20 cellular contexts compared by ENCODE assay signal in the genomic region with DNA sequence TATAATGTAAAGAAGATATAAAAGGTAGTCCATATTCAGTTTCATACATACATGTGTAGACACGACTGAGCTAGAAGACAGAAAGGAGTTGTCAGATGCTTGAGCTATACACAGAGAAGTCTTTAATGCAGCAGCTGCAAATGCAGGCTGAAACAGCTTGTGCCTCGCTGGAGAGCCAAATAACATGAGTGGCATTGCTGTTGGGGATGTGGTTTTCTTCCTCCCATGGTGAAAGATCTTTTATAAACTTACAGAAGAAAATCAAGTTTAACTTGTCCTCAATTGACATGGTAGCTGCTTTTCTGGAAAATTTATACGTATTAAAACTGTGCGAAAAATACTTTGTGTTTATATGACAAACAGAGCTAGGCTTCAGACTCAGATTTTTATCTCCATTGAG.
"Had no signal": no experiment of that assay in that cellular context is flagged by ENCODE, and none has a peak within 500 bp of the region (broad histone marks: within the 10 kb centered on the region; RNA-seq: fewer than 3 reads in every experiment).

No MANE protein-coding gene starts in this region.

- H3K9me3 Mint-ChIP-seq: WTC11 had no signal

- H3K4me1 Mint-ChIP-seq: naive B cell, WTC11 had no signal

- H3K27ac Mint-ChIP-seq: activated CD8-positive, alpha-beta memory T cell treated with anti-CD3 and anti-CD28 coated beads, Interleukin-2, amount 10 ng/mL, durations not matched to agents 7 days and 5 days; activated naive CD8-positive, alpha-beta T cell treated with anti-CD3 and anti-CD28 coated beads for 36 hours; naive B cell; WTC11 had no signal

- H3K4me3 ChIP-seq: lung, sigmoid colon, spleen, testis, uterus had no signal

- H3K4me3 Mint-ChIP-seq: activated CD8-positive, alpha-beta memory T cell treated with anti-CD3 and anti-CD28 coated beads, Interleukin-2, amount 10 ng/mL, durations not matched to agents 7 days and 5 days; activated naive CD8-positive, alpha-beta T cell treated with anti-CD3 and anti-CD28 coated beads for 36 hours; naive B cell; WTC11 had no signal

- H3K36me3 Mint-ChIP-seq: WTC11 had no signal

- DNase-seq: activated CD8-positive, alpha-beta memory T cell treated with anti-CD3 and anti-CD28 coated beads, Interleukin-2, amount 10 ng/mL, durations not matched to agents 7 days and 5 days; activated gamma-delta T cell; activated naive CD8-positive, alpha-beta T cell treated with anti-CD3 and anti-CD28 coated beads for 36 hours; activated T-cell treated with anti-CD3 and anti-CD28 coated beads for 4 hours; central memory CD4-positive, alpha-beta T cell; dermis blood vessel endothelial cell; effector CD8-positive, alpha-beta T cell; foreskin melanocyte; naive B cell; nucleus accumbens; retina; sigmoid colon; spleen; stimulated activated CD4-positive, alpha-beta T cell treated with anti-CD3 and anti-CD28 coated beads, Interleukin-4, amount 100 ng/mL, for 1 hour; T-helper 1 cell; testis; uterus had no signal

- ATAC-seq: activated CD8-positive, alpha-beta memory T cell treated with anti-CD3 and anti-CD28 coated beads, Interleukin-2, amount 10 ng/mL, durations not matched to agents 7 days and 5 days; left lobe of liver; WTC11 had no signal
